ENCODE assay signal across 14 cellular contexts in the genomic region with DNA sequence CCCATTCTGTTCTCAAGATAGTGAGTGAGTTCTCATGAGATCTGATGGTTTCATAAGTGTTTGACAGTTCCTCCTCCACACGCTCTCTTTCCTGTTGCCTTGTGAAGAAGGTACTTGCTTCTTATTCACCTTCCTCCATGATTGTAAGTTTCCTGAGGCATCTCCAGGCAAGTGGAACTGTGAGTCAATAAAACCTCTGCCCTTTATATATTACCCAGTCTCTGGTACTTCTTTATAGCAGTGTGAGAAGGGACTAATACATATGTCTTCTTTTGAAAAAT. TPM values are rescaled to one million over a fixed set of nuclear protein-coding genes. Genes with fewer than 3 reads are reported as not detected.
A peak's percentile ranks its signal among the peaks of the same experiment; 100 is the strongest.
DNase-seq lines count a peak whose midpoint lies in the region; ATAC-seq lines count a peak whose summit lies in the region.
"Had no signal": no experiment of that assay in that cellular context is flagged by ENCODE, and none has a peak within 500 bp of the region (broad histone marks: within the 10 kb centered on the region; RNA-seq: fewer than 3 reads in every experiment).

No MANE protein-coding gene starts in this region.

- POLR2A ChIA-PET in activated CD4-positive, alpha-beta T cell treated with anti-CD3 and anti-CD28 coated beads for 36 hours (lab: Charles Lee), result no interaction called here

- no peak overlapping the region for H3K4me3 Mint-ChIP-seq in activated CD4-positive, alpha-beta T cell treated with anti-CD3 and anti-CD28 coated beads for 36 hours
- H3K4me3 Mint-ChIP-seq in activated T-helper 2 cell treated with anti-CD3 and anti-CD28 coated beads, Interferon-gamma antibody, Interleukin-2, Interleukin-4, amounts not matched to agents 10 μg/mL and 5 μg/mL and 100 μg/mL, durations not matched to agents 14 hours and 24 hours and 36 hours (ENCODE audit: low read depth), result no peak overlapping the region

- peak overlapping the region; percentile 10 for H3K27ac Mint-ChIP-seq in activated CD4-positive, alpha-beta T cell treated with anti-CD3 and anti-CD28 coated beads for 36 hours
- peak overlapping the region; percentile 14 for H3K27ac Mint-ChIP-seq in activated T-helper 2 cell treated with anti-CD3 and anti-CD28 coated beads, Interferon-gamma antibody, Interleukin-2, Interleukin-4, amounts not matched to agents 10 μg/mL and 5 μg/mL and 100 μg/mL, durations not matched to agents 14 hours and 24 hours and 36 hours

- intact Hi-C loops in activated CD4-positive, alpha-beta T cell treated with anti-CD3 and anti-CD28 coated beads for 36 hours (cut with DNase I, micrococcal nuclease), result loop anchor here in 1 of 2 experiments (2.0 kb wide), 1 partner anchor 147 kb away; no protein-coding TSS in a partner anchor
- intact Hi-C loops in activated T-helper 2 cell treated with anti-CD3 and anti-CD28 coated beads, Interferon-gamma antibody, Interleukin-2, Interleukin-4, amounts not matched to agents 10 μg/mL and 5 μg/mL and 100 μg/mL, durations not matched to agents 14 hours and 24 hours and 36 hours (cut with micrococcal nuclease), result loop anchor here (1.0 kb wide), 1 partner anchor 146 kb away; no protein-coding TSS in a partner anchor

- ATAC-seq in activated CD4-positive, alpha-beta T cell treated with anti-CD3 and anti-CD28 coated beads for 36 hours, result peak; percentile 38
- ATAC-seq in GM18909 (IDR thresholded peaks at IDR 0.05; ENCODE audit: poor library complexity, unreplicated experiment) (peak; percentile 8), HG02884 (IDR thresholded peaks at IDR 0.05; ENCODE audit: unreplicated experiment) (peak; percentile 29)

- H3K36me3 Mint-ChIP-seq in activated CD4-positive, alpha-beta T cell treated with anti-CD3 and anti-CD28 coated beads for 36 hours (ENCODE audit: low read depth), result no peaks in the 10 kb centered on the region
- no peaks in the 10 kb centered on the region for H3K36me3 Mint-ChIP-seq in activated T-helper 2 cell treated with anti-CD3 and anti-CD28 coated beads, Interferon-gamma antibody, Interleukin-2, Interleukin-4, amounts not matched to agents 10 μg/mL and 5 μg/mL and 100 μg/mL, durations not matched to agents 14 hours and 24 hours and 36 hours (ENCODE audit: low read depth)

- H3K4me1 Mint-ChIP-seq in activated CD4-positive, alpha-beta T cell treated with anti-CD3 and anti-CD28 coated beads for 36 hours, result peaks cover 6% of the 10 kb centered on the region
- H3K4me1 Mint-ChIP-seq in activated T-helper 2 cell treated with anti-CD3 and anti-CD28 coated beads, Interferon-gamma antibody, Interleukin-2, Interleukin-4, amounts not matched to agents 10 μg/mL and 5 μg/mL and 100 μg/mL, durations not matched to agents 14 hours and 24 hours and 36 hours (ENCODE audit: low read depth), result no peaks in the 10 kb centered on the region

- DNase-seq in activated CD4-positive, alpha-beta T cell treated with anti-CD3 and anti-CD28 coated beads for 36 hours, result no peak
- no peak for DNase-seq in activated CD4-positive, alpha-beta T cell treated with anti-CD3 and anti-CD28 coated beads for 4 hours
- DNase-seq in activated T-helper 2 cell treated with anti-CD3 and anti-CD28 coated beads, Interferon-gamma antibody, Interleukin-2, Interleukin-4, amounts not matched to agents 10 μg/mL and 5 μg/mL and 100 μg/mL, durations not matched to agents 14 hours and 24 hours and 36 hours (ENCODE audit: low spot score), result no peak
- no peak for DNase-seq in activated CD4-positive, alpha-beta T cell treated with anti-CD3 and anti-CD28 coated beads for 48 hours
- DNase-seq in NCI-H2171 (lab: John Stamatoyannopoulos, UW) (no peak), glomerular visceral epithelial cell (ENCODE audit: extremely low spot score) (no peak)
- DNase-seq: DMS 273 treated with DMSO at 0.1 percent for 48 hours, KG1, NCI-H1092, NCI-H1694 had no signal

- H3K9me3 Mint-ChIP-seq in activated CD4-positive, alpha-beta T cell treated with anti-CD3 and anti-CD28 coated beads for 36 hours (ENCODE audit: low read depth), result peaks cover under 1% of the 10 kb centered on the region
- no peaks in the 10 kb centered on the region for H3K9me3 Mint-ChIP-seq in activated T-helper 2 cell treated with anti-CD3 and anti-CD28 coated beads, Interferon-gamma antibody, Interleukin-2, Interleukin-4, amounts not matched to agents 10 μg/mL and 5 μg/mL and 100 μg/mL, durations not matched to agents 14 hours and 24 hours and 36 hours

- no peaks in the 10 kb centered on the region for H3K27me3 Mint-ChIP-seq in activated CD4-positive, alpha-beta T cell treated with anti-CD3 and anti-CD28 coated beads for 36 hours
- H3K27me3 Mint-ChIP-seq in activated T-helper 2 cell treated with anti-CD3 and anti-CD28 coated beads, Interferon-gamma antibody, Interleukin-2, Interleukin-4, amounts not matched to agents 10 μg/mL and 5 μg/mL and 100 μg/mL, durations not matched to agents 14 hours and 24 hours and 36 hours (ENCODE audit: low read depth), result no peaks in the 10 kb centered on the region

- CTCF ChIA-PET in activated CD4-positive, alpha-beta T cell treated with anti-CD3 and anti-CD28 coated beads for 36 hours (lab: Charles Lee), result no interaction called here

RNA-seq across cellular contexts. Expression of gene CFAP299, which starts 58.4 kb away (rescaled TPM):
- total RNA-seq in activated CD4-positive, alpha-beta T cell treated with anti-CD3 and anti-CD28 coated beads for 36 hours, result not detected
- total RNA-seq in activated T-helper 2 cell treated with anti-CD3 and anti-CD28 coated beads, Interferon-gamma antibody, Interleukin-2, Interleukin-4, amounts not matched to agents 10 μg/mL and 5 μg/mL and 100 μg/mL, durations not matched to agents 14 hours and 24 hours and 36 hours, result not detected in 2 replicates
- total RNA-seq: M059J, SK-MEL-5 had no signal
